23 cellular contexts compared by ENCODE assay signal in the genomic region with DNA sequence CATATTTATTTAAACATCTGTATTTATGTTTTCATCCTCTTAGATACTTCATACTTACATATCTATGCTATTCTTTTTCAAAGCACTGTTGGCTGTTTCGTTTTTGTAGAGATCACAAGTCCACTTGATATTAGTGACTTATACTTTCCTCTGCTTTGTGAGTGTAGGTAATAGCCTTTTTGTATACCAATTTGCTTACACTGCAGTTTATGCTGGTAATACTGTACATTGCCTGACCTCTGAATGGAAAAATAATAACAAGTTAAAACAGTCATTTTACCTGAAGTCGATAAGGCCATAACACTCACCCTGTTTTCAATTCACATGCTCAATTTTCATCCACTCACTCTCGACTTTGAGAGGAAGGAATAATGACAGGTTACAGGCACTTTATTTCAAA.
"Had no signal": no experiment of that assay in that cellular context is flagged by ENCODE, and none has a peak within 500 bp of the region (broad histone marks: within the 10 kb centered on the region; RNA-seq: fewer than 3 reads in every experiment).

No MANE protein-coding gene starts in this region.

- H3K27me3 ChIP-seq: breast epithelium, Peyer's patch had no signal

- H3K9ac ChIP-seq: SK-N-SH had no signal

- H3K9me3 ChIP-seq: breast epithelium, Peyer's patch, SJCRH30, SK-N-SH had no signal

- H3K36me3 ChIP-seq: breast epithelium, Peyer's patch, SJCRH30 had no signal

- H3K27ac ChIP-seq: breast epithelium, Peyer's patch, RWPE1, SJCRH30, VCaP had no signal

- DNase-seq: activated CD4-positive, alpha-beta T cell treated with anti-CD3 and anti-CD28 coated beads for 36 hours; activated CD4-positive, alpha-beta T cell treated with anti-CD3 and anti-CD28 coated beads, Interleukin-2, amount 50 U/mL, for 1 hour; activated CD8-positive, alpha-beta memory T cell treated with anti-CD3 and anti-CD28 coated beads, Interleukin-2, amount 50 U/mL, for 4 hours; activated CD8-positive, alpha-beta T cell treated with anti-CD3 and anti-CD28 coated beads for 36 hours; activated T-cell treated with anti-CD3 and anti-CD28 coated beads, Interleukin-2, amount 50 U/mL, for 72 hours; aorta; caudate nucleus; Kasumi-1; KBM-7; NCI-H1694; NCI-H2171; NCI-H345; NCI-H510A; NCI-H526 treated with DMSO at 0.1 percent for 48 hours; NCI-H82; Peyer's patch; Right ventricle myocardium superior; SJCRH30; SK-N-SH; T-helper 1 cell had no signal

- H3K4me3 ChIP-seq: breast epithelium, Peyer's patch, SJCRH30 had no signal

- H3K4me2 ChIP-seq: SK-N-SH had no signal

- H3K4me1 ChIP-seq: breast epithelium, Peyer's patch, SJCRH30 had no signal
